13 cellular contexts compared by ENCODE assay signal in genomic region chr12:108151505-108152178, GRCh38. TPM values are rescaled to one million over a fixed set of nuclear protein-coding genes. Genes with fewer than 3 reads are reported as not detected.
DNase-seq lines count a peak whose midpoint lies in the region; ATAC-seq and TF ChIP-seq lines count a peak whose summit lies in the region.
"Had no signal": no experiment of that assay in that cellular context is flagged by ENCODE, and none has a peak within 500 bp of the region (broad histone marks: within the 10 kb centered on the region; RNA-seq: fewer than 3 reads in every experiment).

No MANE protein-coding gene starts in this region.

- DNase-seq in GM23338 (ENCODE audit: low spot score) (no peak), WTC11 (ENCODE audit: low spot score) (no peak), neural crest cell (ENCODE audit: low read depth, low spot score) (no peak), tibial nerve (ENCODE audit: low spot score in 2 of 2) (no peak), SJCRH30 (no peak)
- DNase-seq: CD4-positive, alpha-beta memory T cell; DMS79; GOT3 had no signal

- H3K27ac ChIP-seq in BLaER1 = no peak overlapping the region
- H3K27ac ChIP-seq in GM23338 (ENCODE audit: low read depth) = no peak overlapping the region
- peak overlapping the region in 1 of 4 donors; percentile 13 for H3K27ac ChIP-seq in tibial nerve
- H3K27ac ChIP-seq in SJCRH30 = no peak overlapping the region
- H3K27ac ChIP-seq: C4-2B had no signal

- H3K36me3 Mint-ChIP-seq in GM23338 (ENCODE audit: low read depth) (no peaks in the 10 kb centered on the region), WTC11 (no peaks in the 10 kb centered on the region), neural crest cell (ENCODE audit: low read depth) (no peaks in the 10 kb centered on the region)
- H3K36me3 Mint-ChIP-seq: CD4-positive, alpha-beta memory T cell had no signal

- peak overlapping the region; percentile 72; the same call in 1 of the 2 replicates for H2AFZ ChIP-seq in GM23338

- no peaks in the 10 kb centered on the region for H3F3A ChIP-seq in GM23338 (replicated peaks; ENCODE audit: low read depth)

- H4K20me1 ChIP-seq in BLaER1 = no peaks in the 10 kb centered on the region
- no peaks in the 10 kb centered on the region for H4K20me1 ChIP-seq in GM23338 (replicated peaks; ENCODE audit: insufficient read depth)

- TF ChIP-seq EP300 in tibial nerve (IDR thresholded peaks at IDR 0.05) = no peak

- peak; percentile 70 for ATAC-seq in GM23338
- peak; percentile 60 for ATAC-seq in WTC11
- no peak for ATAC-seq in HG02759 (IDR thresholded peaks at IDR 0.05; ENCODE audit: unreplicated experiment)

- CTCF ChIA-PET in WTC11 (lab: Charles Lee) = no interaction called here

- no peak overlapping the region for H3K4me3 ChIP-seq in BLaER1
- H3K4me3 ChIP-seq in GM23338 = no peak overlapping the region
- no peak overlapping the region for H3K4me3 ChIP-seq in tibial nerve
- H3K4me3 ChIP-seq in SJCRH30 = no peak overlapping the region

- H3K27me3 ChIP-seq in BLaER1 = no peaks in the 10 kb centered on the region
- H3K27me3 ChIP-seq in GM23338 (ENCODE audit: insufficient read depth) = no peaks in the 10 kb centered on the region
- H3K27me3 ChIP-seq in tibial nerve = no peaks in the 10 kb centered on the region
- H3K27me3 ChIP-seq in SJCRH30 = no peaks in the 10 kb centered on the region

- H3K4me1 ChIP-seq in BLaER1 (peaks cover 7% of the 10 kb centered on the region), GM23338 (ENCODE audit: insufficient read depth) (no peaks in the 10 kb centered on the region), tibial nerve (peaks cover 0 to 11% (median 0%) of the 10 kb centered on the region in 4 donors), SJCRH30 (no peaks in the 10 kb centered on the region)

- no peaks in the 10 kb centered on the region for H3K79me2 ChIP-seq in GM23338 (replicated peaks; ENCODE audit: insufficient read depth)

- TF ChIP-seq POLR2A in tibial nerve (IDR thresholded peaks at IDR 0.05) = no peak

- POLR2A ChIA-PET in WTC11 (lab: Charles Lee) = no interaction called here

- H3K36me3 ChIP-seq in BLaER1 (no peaks in the 10 kb centered on the region), GM23338 (ENCODE audit: insufficient read depth) (no peaks in the 10 kb centered on the region), tibial nerve (no peaks in the 10 kb centered on the region), SJCRH30 (no peaks in the 10 kb centered on the region)

- TF ChIP-seq CTCF in GM23338 (conservative IDR thresholded peaks at IDR 0.05; ENCODE audit: low read depth in 2 of 2) (no peak), WTC11 (IDR thresholded peaks at IDR 0.05) (no peak), neural crest cell (conservative IDR thresholded peaks at IDR 0.05) (no peak), tibial nerve (IDR thresholded peaks at IDR 0.05) (no peak)

- H3K9me3 ChIP-seq in BLaER1 (no peaks in the 10 kb centered on the region), tibial nerve (no peaks in the 10 kb centered on the region), SJCRH30 (replicated peaks) (no peaks in the 10 kb centered on the region)

- H3K4me1 Mint-ChIP-seq in GM23338 (peaks cover 13% of the 10 kb centered on the region), WTC11 (peaks cover 27% of the 10 kb centered on the region), neural crest cell (peaks cover 7% of the 10 kb centered on the region)
- H3K4me1 Mint-ChIP-seq: B cell; CD4-positive, alpha-beta memory T cell had no signal

- WGBS in tibial nerve, 2 donors = 34 to 39% methylated on average over 12 of the region's 12 CpGs

- no peaks in the 10 kb centered on the region for H3K9me2 ChIP-seq in GM23338 (ENCODE audit: insufficient read depth)

- no peak overlapping the region for H3K27ac Mint-ChIP-seq in GM23338
- no peak overlapping the region for H3K27ac Mint-ChIP-seq in WTC11
- H3K27ac Mint-ChIP-seq in neural crest cell (ENCODE audit: unreplicated experiment) = peak overlapping the region; percentile 10
- H3K27ac Mint-ChIP-seq: B cell; CD4-positive, alpha-beta memory T cell had no signal

- H3K27me3 Mint-ChIP-seq in GM23338 (ENCODE audit: insufficient read depth, low read depth, poor library complexity) (peaks cover 1% of the 10 kb centered on the region), WTC11 (ENCODE audit: low read depth) (no peaks in the 10 kb centered on the region; the same call in 1 of the 2 replicates), neural crest cell (ENCODE audit: low read depth) (peaks cover 14% of the 10 kb centered on the region)

- H3K9ac ChIP-seq in BLaER1 = no peak overlapping the region

- H3K4me2 ChIP-seq in BLaER1 (peak overlapping the region; percentile 10; the same call in 1 of the 2 replicates), GM23338 (no peak overlapping the region)

- H3K9me3 Mint-ChIP-seq in GM23338 (no peaks in the 10 kb centered on the region), WTC11 (peaks cover 9% of the 10 kb centered on the region), neural crest cell (no peaks in the 10 kb centered on the region)

- H3K4me3 Mint-ChIP-seq in GM23338 (no peak overlapping the region), WTC11 (no peak overlapping the region), neural crest cell (no peak overlapping the region)
- H3K4me3 Mint-ChIP-seq: B cell; CD4-positive, alpha-beta memory T cell had no signal

TF ChIP-seq in WTC11, 78 proteins besides CTCF, POLR2A, EP300 and RAD21:
- no peak for TF ChIP-seq NR1H2 (CRISPR knock-in tag; IDR thresholded peaks at IDR 0.05)
- TF ChIP-seq ZNF232 (CRISPR knock-in tag; IDR thresholded peaks at IDR 0.05) = no peak
- no peak for TF ChIP-seq TEAD1 (CRISPR knock-in tag; IDR thresholded peaks at IDR 0.05)
- TF ChIP-seq, protein P1, sequence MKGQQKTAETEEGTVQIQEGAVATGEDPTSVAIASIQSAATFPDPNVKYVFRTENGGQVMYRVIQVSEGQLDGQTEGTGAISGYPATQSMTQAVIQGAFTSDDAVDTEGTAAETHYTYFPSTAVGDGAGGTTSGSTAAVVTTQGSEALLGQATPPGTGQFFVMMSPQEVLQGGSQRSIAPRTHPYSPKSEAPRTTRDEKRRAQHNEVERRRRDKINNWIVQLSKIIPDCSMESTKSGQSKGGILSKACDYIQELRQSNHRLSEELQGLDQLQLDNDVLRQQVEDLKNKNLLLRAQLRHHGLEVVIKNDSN (CRISPR knock-in tag; IDR thresholded peaks at IDR 0.05) = no peak

RNA-seq across cellular contexts. Expression of gene WSCD2, which starts 22.6 kb away (rescaled TPM):
- 0.58 and 3.1 TPM in 2 replicates for total RNA-seq in GM23338 (2014; rRNA removed; shearing (Covaris generic))
- 0.66 and 1.6 TPM in 2 replicates for polyA plus RNA-seq in GM23338 (2016; fragmentation: Nextera tagmentation; extraction: Ambion mirVana)
- total RNA-seq in WTC11 (2021) = 1.1 to 1.6 TPM (median 1.6 TPM) in 3 replicates
- total RNA-seq in neural crest cell = 0.73 and 1.4 TPM in 2 replicates
- total RNA-seq in tibial nerve = 10 to 100 TPM in 3 of 4 donors, 1 to 10 TPM in 1; 4.2 to 38.9 (median 20.8) TPM
- total RNA-seq in SJCRH30 (2014; rRNA removed; shearing (Covaris generic)) = not detected in 2 replicates
- total RNA-seq: CD4-positive, alpha-beta memory T cell; HT1080 had no signal
- polyA plus RNA-seq: CD4-positive, alpha-beta memory T cell had no signal
